ENCODE assay signal across 2 cellular contexts in the genomic region with DNA sequence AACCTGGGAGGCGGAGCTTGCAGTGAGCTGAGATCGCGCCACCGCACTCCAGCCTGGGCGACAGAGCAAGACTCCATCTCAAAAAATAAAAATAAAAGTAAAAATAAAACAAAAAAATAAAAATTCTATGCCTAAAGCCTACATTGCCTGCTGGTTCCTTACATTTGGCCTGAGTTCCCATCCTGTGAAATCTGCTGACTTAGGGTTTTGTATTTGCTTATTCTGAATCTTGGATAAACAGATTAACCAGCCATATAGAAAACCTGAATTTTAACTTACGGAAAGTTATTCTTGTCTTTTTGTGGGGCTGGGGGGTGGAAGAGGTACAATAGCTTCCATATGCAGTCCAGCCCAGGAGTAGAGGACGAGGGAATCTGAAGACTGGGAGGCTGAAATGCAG.
TF ChIP-seq lines count a peak whose summit lies in the region.

No MANE protein-coding gene starts in this region.

TF ChIP-seq in IMR-90, 13 proteins besides CTCF, POLR2A, EP300 and RAD21:
- TF ChIP-seq CHD1 (IDR thresholded peaks at IDR 0.05; ENCODE audit: low read depth, low read length) (no peak), MAFK (IDR thresholded peaks at IDR 0.05; ENCODE audit: low read depth, low read length) (peak; percentile 89), NFE2L2 (IDR thresholded peaks at IDR 0.05; ENCODE audit: low read depth, low read length) (no peak), CEBPB (IDR thresholded peaks at IDR 0.05; ENCODE audit: low read depth, low read length) (no peak)

TF ChIP-seq in H1, 55 proteins besides CTCF, POLR2A, EP300 and RAD21:
- TF ChIP-seq MAFK (IDR thresholded peaks at IDR 0.05; ENCODE audit: low read depth, low read length) (peak; percentile 26; the same call in 1 of the 2 replicates), SIRT6 (IDR thresholded peaks at IDR 0.05; ENCODE audit: low read length) (no peak), CREB1 (IDR thresholded peaks at IDR 0.05) (no peak)
- TF ChIP-seq, protein P1, sequence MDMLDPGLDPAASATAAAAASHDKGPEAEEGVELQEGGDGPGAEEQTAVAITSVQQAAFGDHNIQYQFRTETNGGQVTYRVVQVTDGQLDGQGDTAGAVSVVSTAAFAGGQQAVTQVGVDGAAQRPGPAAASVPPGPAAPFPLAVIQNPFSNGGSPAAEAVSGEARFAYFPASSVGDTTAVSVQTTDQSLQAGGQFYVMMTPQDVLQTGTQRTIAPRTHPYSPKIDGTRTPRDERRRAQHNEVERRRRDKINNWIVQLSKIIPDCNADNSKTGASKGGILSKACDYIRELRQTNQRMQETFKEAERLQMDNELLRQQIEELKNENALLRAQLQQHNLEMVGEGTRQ (IDR thresholded peaks at IDR 0.05; ENCODE audit: low read length), result no peak
- TF ChIP-seq, protein P2, sequence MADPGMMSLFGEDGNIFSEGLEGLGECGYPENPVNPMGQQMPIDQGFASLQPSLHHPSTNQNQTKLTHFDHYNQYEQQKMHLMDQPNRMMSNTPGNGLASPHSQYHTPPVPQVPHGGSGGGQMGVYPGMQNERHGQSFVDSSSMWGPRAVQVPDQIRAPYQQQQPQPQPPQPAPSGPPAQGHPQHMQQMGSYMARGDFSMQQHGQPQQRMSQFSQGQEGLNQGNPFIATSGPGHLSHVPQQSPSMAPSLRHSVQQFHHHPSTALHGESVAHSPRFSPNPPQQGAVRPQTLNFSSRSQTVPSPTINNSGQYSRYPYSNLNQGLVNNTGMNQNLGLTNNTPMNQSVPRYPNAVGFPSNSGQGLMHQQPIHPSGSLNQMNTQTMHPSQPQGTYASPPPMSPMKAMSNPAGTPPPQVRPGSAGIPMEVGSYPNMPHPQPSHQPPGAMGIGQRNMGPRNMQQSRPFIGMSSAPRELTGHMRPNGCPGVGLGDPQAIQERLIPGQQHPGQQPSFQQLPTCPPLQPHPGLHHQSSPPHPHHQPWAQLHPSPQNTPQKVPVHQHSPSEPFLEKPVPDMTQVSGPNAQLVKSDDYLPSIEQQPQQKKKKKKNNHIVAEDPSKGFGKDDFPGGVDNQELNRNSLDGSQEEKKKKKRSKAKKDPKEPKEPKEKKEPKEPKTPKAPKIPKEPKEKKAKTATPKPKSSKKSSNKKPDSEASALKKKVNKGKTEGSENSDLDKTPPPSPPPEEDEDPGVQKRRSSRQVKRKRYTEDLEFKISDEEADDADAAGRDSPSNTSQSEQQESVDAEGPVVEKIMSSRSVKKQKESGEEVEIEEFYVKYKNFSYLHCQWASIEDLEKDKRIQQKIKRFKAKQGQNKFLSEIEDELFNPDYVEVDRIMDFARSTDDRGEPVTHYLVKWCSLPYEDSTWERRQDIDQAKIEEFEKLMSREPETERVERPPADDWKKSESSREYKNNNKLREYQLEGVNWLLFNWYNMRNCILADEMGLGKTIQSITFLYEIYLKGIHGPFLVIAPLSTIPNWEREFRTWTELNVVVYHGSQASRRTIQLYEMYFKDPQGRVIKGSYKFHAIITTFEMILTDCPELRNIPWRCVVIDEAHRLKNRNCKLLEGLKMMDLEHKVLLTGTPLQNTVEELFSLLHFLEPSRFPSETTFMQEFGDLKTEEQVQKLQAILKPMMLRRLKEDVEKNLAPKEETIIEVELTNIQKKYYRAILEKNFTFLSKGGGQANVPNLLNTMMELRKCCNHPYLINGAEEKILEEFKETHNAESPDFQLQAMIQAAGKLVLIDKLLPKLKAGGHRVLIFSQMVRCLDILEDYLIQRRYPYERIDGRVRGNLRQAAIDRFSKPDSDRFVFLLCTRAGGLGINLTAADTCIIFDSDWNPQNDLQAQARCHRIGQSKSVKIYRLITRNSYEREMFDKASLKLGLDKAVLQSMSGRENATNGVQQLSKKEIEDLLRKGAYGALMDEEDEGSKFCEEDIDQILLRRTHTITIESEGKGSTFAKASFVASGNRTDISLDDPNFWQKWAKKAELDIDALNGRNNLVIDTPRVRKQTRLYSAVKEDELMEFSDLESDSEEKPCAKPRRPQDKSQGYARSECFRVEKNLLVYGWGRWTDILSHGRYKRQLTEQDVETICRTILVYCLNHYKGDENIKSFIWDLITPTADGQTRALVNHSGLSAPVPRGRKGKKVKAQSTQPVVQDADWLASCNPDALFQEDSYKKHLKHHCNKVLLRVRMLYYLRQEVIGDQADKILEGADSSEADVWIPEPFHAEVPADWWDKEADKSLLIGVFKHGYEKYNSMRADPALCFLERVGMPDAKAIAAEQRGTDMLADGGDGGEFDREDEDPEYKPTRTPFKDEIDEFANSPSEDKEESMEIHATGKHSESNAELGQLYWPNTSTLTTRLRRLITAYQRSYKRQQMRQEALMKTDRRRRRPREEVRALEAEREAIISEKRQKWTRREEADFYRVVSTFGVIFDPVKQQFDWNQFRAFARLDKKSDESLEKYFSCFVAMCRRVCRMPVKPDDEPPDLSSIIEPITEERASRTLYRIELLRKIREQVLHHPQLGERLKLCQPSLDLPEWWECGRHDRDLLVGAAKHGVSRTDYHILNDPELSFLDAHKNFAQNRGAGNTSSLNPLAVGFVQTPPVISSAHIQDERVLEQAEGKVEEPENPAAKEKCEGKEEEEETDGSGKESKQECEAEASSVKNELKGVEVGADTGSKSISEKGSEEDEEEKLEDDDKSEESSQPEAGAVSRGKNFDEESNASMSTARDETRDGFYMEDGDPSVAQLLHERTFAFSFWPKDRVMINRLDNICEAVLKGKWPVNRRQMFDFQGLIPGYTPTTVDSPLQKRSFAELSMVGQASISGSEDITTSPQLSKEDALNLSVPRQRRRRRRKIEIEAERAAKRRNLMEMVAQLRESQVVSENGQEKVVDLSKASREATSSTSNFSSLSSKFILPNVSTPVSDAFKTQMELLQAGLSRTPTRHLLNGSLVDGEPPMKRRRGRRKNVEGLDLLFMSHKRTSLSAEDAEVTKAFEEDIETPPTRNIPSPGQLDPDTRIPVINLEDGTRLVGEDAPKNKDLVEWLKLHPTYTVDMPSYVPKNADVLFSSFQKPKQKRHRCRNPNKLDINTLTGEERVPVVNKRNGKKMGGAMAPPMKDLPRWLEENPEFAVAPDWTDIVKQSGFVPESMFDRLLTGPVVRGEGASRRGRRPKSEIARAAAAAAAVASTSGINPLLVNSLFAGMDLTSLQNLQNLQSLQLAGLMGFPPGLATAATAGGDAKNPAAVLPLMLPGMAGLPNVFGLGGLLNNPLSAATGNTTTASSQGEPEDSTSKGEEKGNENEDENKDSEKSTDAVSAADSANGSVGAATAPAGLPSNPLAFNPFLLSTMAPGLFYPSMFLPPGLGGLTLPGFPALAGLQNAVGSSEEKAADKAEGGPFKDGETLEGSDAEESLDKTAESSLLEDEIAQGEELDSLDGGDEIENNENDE (IDR thresholded peaks at IDR 0.05; ENCODE audit: insufficient replicate concordance, low read length), result no peak
